In the genomic region with DNA sequence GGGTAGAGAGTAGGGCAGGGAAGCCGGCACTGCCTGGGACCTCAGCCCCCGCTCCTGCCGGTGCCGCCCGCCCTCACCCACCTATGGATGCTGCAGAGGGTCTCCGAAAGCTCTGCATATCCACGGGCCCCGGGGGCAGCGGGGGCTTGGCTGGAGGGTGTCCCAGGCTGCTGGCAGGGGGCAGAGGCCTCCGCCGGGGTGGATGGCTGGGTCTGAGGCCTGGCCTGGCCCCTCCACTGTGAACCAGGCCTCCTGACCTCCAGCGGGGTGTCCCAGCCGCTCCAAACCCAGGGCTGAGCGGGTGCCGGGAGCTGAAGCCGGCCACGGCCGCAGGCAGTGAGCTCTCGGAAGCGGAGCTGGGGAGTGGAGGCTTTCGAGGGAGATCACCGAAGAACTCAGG, we compare ENCODE assay signal across 23 cellular contexts. TPM values are rescaled to one million over a fixed set of nuclear protein-coding genes. Genes with fewer than 3 reads are reported as not detected.
A peak's percentile ranks its signal among the peaks of the same experiment; 100 is the strongest.
DNase-seq lines count a peak whose midpoint lies in the region; ATAC-seq, FAIRE-seq and TF ChIP-seq lines count a peak whose summit lies in the region.
"Had no signal": no experiment of that assay in that cellular context is flagged by ENCODE, and none has a peak within 500 bp of the region (broad histone marks: within the 10 kb centered on the region; RNA-seq: fewer than 3 reads in every experiment).

No MANE protein-coding gene starts in this region.

- no peaks in the 10 kb centered on the region for H3K9me3 Mint-ChIP-seq in endodermal cell
- H3K9me3 Mint-ChIP-seq: CD8-positive, alpha-beta memory T cell had no signal

- H3K79me2 ChIP-seq in osteoblast (ENCODE audit: insufficient read depth, low read length), result no peaks in the 10 kb centered on the region

- H3K27me3 Mint-ChIP-seq in endodermal cell (ENCODE audit: insufficient read depth), result no peaks in the 10 kb centered on the region
- H3K27me3 Mint-ChIP-seq: CD4-positive, CD25-positive, alpha-beta regulatory T cell had no signal

- DNase-seq in HL-60 (ENCODE audit: low read depth in 1 of 2, low spot score in 1 of 2) (no peak), endodermal cell (peak; percentile 47), osteoblast (ENCODE audit: insufficient read length, low spot score, missing footprints) (peak; percentile 58), urothelium cell line (ENCODE audit: low spot score) (no peak), NCI-H1930 (lab: John Stamatoyannopoulos, UW) (no peak)
- DNase-seq: 8988T; CD4-positive, CD25-positive, alpha-beta regulatory T cell; CD8-positive, alpha-beta memory T cell; COR-L47; DMS 273 treated with DMSO at 0.1 percent for 48 hours; DMS53; DND-41; EL; HCEC 1CT had no signal

- H4K20me1 ChIP-seq in BLaER1 treated with 17β-estradiol and CSF1 and Interleukin-3, amounts not matched to agents 10 nM and 100 nM, result no peaks in the 10 kb centered on the region
- H4K20me1 ChIP-seq in osteoblast (ENCODE audit: insufficient read depth, low read length), result no peaks in the 10 kb centered on the region
- H4K20me1 ChIP-seq: BLaER1 had no signal

- no peak overlapping the region for H3K27ac Mint-ChIP-seq in endodermal cell
- H3K27ac Mint-ChIP-seq: CD8-positive, alpha-beta memory T cell had no signal

- no peak overlapping the region for H2AFZ ChIP-seq in osteoblast (ENCODE audit: low read length)

- H3K9me3 ChIP-seq in BLaER1 treated with 17β-estradiol and CSF1 and Interleukin-3, amounts not matched to agents 10 nM and 100 nM (replicated peaks in 1 of 11), result no peaks in the 10 kb centered on the region
- no peaks in the 10 kb centered on the region for H3K9me3 ChIP-seq in endodermal cell (ENCODE audit: control insufficient read depth, low read length)
- no peaks in the 10 kb centered on the region for H3K9me3 ChIP-seq in osteoblast (ENCODE audit: low read depth, low read length)
- H3K9me3 ChIP-seq: BLaER1 had no signal

- H3K4me1 Mint-ChIP-seq in endodermal cell, result peaks cover 12% of the 10 kb centered on the region

- H3K4me1 ChIP-seq in BLaER1 treated with 17β-estradiol and CSF1 and Interleukin-3, amounts not matched to agents 10 nM and 100 nM, result peaks cover 53 to 98% (median 93%) of the 10 kb centered on the region in 10 experiments
- H3K4me1 ChIP-seq in endodermal cell (ENCODE audit: control insufficient read depth, insufficient read depth, low read length), result no peaks in the 10 kb centered on the region
- no peaks in the 10 kb centered on the region for H3K4me1 ChIP-seq in osteoblast (ENCODE audit: insufficient read depth, low read length)

- H3K36me3 Mint-ChIP-seq in endodermal cell (ENCODE audit: low read depth), result no peaks in the 10 kb centered on the region
- H3K36me3 Mint-ChIP-seq: CD4-positive, CD25-positive, alpha-beta regulatory T cell; CD8-positive, alpha-beta memory T cell had no signal

- no peak for ATAC-seq in GM21528 (IDR thresholded peaks at IDR 0.05; ENCODE audit: low FRiP score, unreplicated experiment)
- no peak for ATAC-seq in HG02571 (IDR thresholded peaks at IDR 0.05; ENCODE audit: unreplicated experiment)
- ATAC-seq: GM12878 had no signal

- 90 to 97% methylated on average over 10 to 22 of the region's 22 CpGs for WGBS in endodermal cell (ENCODE audit: insufficient coverage in 1 of 2, insufficient read length in 1 of 2), 2 experiments

- peak overlapping the region in 6 of 11 experiments; percentile 7 to 99 (median 92); a peak in 10 of 22 replicates for H3K4me2 ChIP-seq in BLaER1 treated with 17β-estradiol and CSF1 and Interleukin-3, amounts not matched to agents 10 nM and 100 nM
- no peak overlapping the region for H3K4me2 ChIP-seq in osteoblast (ENCODE audit: insufficient read depth, low read length)
- H3K4me2 ChIP-seq: BLaER1 had no signal

- H3K9ac ChIP-seq in BLaER1 treated with 17β-estradiol and CSF1 and Interleukin-3, amounts not matched to agents 10 nM and 100 nM, result peak overlapping the region in 9 of 11 experiments; percentile 6 to 78 (median 72); a peak in 13 of 22 replicates
- no peak overlapping the region for H3K9ac ChIP-seq in endodermal cell (ENCODE audit: extremely low read depth, low read length, poor library complexity, severe bottlenecking)
- H3K9ac ChIP-seq: BLaER1 had no signal

- H3K27me3 ChIP-seq in BLaER1 treated with 17β-estradiol and CSF1 and Interleukin-3, amounts not matched to agents 10 nM and 100 nM, result no peaks in the 10 kb centered on the region
- H3K27me3 ChIP-seq in HL-60 (ENCODE audit: insufficient read depth, poor library complexity, severe bottlenecking) (no peaks in the 10 kb centered on the region), endodermal cell (ENCODE audit: control insufficient read depth, insufficient read depth, low read length, poor library complexity, severe bottlenecking) (no peaks in the 10 kb centered on the region), osteoblast (ENCODE audit: insufficient read depth, low read length) (no peaks in the 10 kb centered on the region)
- H3K27me3 ChIP-seq: BLaER1 had no signal

- H3K4me3 Mint-ChIP-seq in endodermal cell, result no peak overlapping the region
- H3K4me3 Mint-ChIP-seq: CD4-positive, CD25-positive, alpha-beta regulatory T cell; CD8-positive, alpha-beta memory T cell had no signal

- peaks cover 0 to 53% (median 4%) of the 10 kb centered on the region in 11 experiments; a peak in 11 of 22 replicates for H3K36me3 ChIP-seq in BLaER1 treated with 17β-estradiol and CSF1 and Interleukin-3, amounts not matched to agents 10 nM and 100 nM
- H3K36me3 ChIP-seq in endodermal cell (ENCODE audit: control insufficient read depth, insufficient read depth, low read length), result no peaks in the 10 kb centered on the region
- no peaks in the 10 kb centered on the region for H3K36me3 ChIP-seq in osteoblast (ENCODE audit: insufficient read depth, low read length)
- H3K36me3 ChIP-seq: BLaER1 had no signal

- H3K27ac ChIP-seq in BLaER1 treated with 17β-estradiol and CSF1 and Interleukin-3, amounts not matched to agents 10 nM and 100 nM, result peak overlapping the region in 9 of 11 experiments; percentile 72 to 97 (median 91); a peak in 17 of 22 replicates
- H3K27ac ChIP-seq in HL-60 (replicated peaks) (peak overlapping the region; percentile 98), endodermal cell (ENCODE audit: low read depth, low read length) (no peak overlapping the region), osteoblast (ENCODE audit: low read depth, low read length) (no peak overlapping the region)
- H3K27ac ChIP-seq: BLaER1 had no signal

- peak overlapping the region in 3 of 10 experiments; percentile 11 to 46 (median 38); a peak in 4 of 20 replicates for H3K4me3 ChIP-seq in BLaER1 treated with 17β-estradiol and CSF1 and Interleukin-3, amounts not matched to agents 10 nM and 100 nM
- H3K4me3 ChIP-seq in HL-60 (replicated peaks; ENCODE audit: insufficient read depth, low read length) (peak overlapping the region; percentile 77), endodermal cell (ENCODE audit: low read length) (no peak overlapping the region), osteoblast (ENCODE audit: insufficient read depth, low read length) (no peak overlapping the region)
- H3K4me3 ChIP-seq: BLaER1, GM12878 had no signal

- TF ChIP-seq CTCF in HL-60 (IDR thresholded peaks at IDR 0.05; ENCODE audit: insufficient read depth, low read length) (no peak), endodermal cell (conservative IDR thresholded peaks at IDR 0.05) (no peak), osteoblast (IDR thresholded peaks at IDR 0.05; ENCODE audit: extremely low read depth, low read depth, low read length) (no peak)

- no peak for FAIRE-seq in urothelium cell line (lab: Jason Lieb, UNC)
- FAIRE-seq: GM12878, H54 had no signal

RNA-seq across cellular contexts. Expression of gene PRAM1, which starts 4.1 kb away (rescaled TPM):
- total RNA-seq in endodermal cell (1 to 10 TPM in 1 of 2 donors, under 1 TPM in 1; 0.40 to 1.9 TPM), osteoblast (under 0.01 TPM in 1 of 2 replicates, not detected in the other)
- polyA plus RNA-seq in endodermal cell (2013, experiment 1 of 2), result 1.00 TPM
- polyA plus RNA-seq in endodermal cell (2013, experiment 2 of 2), result 0.58 TPM
- total RNA-seq: G401, HT1080 had no signal
- polyA plus RNA-seq: AG04450 had no signal

RNA-seq across cellular contexts. Expression of gene ZNF414, which starts 15.7 kb away (rescaled TPM):
- total RNA-seq in endodermal cell (10 to 100 TPM; 22.6 to 23.7 TPM), osteoblast (2.9 and 6.9 TPM in 2 replicates)
- 20.2 TPM for polyA plus RNA-seq in endodermal cell (2013, experiment 1 of 2)
- 25.0 TPM for polyA plus RNA-seq in endodermal cell (2013, experiment 2 of 2)
- total RNA-seq: G401 had no signal

RNA-seq across cellular contexts. Expression of gene HNRNPM, which starts 53.5 kb away (rescaled TPM):
- 100 to 1,000 TPM; 271 to 370 TPM for total RNA-seq in endodermal cell
- polyA plus RNA-seq in endodermal cell (2013, experiment 1 of 2), result 198 TPM
- 223 TPM for polyA plus RNA-seq in endodermal cell (2013, experiment 2 of 2)
- total RNA-seq in osteoblast, result 37.7 and 39.4 TPM in 2 replicates

Comparison
In these comparisons a context has a peak if more than half of its experiments do, and no peak if none do; other contexts are left out.
1. H3K27ac ChIP-seq: peak in BLaER1 treated with 17β-estradiol and CSF1 and Interleukin-3, amounts not matched to agents 10 nM and 100 nM (9 of 11) and HL-60 (single experiment); none in endodermal cell (single experiment) and osteoblast (single experiment).
2. DNase-seq: peak in endodermal cell (single experiment) and osteoblast (single experiment); none in HL-60 (0 of 2), urothelium cell line (single experiment) and NCI-H1930 (0 of 2).